ENCODE assay signal across 8 cellular contexts in the genomic region with DNA sequence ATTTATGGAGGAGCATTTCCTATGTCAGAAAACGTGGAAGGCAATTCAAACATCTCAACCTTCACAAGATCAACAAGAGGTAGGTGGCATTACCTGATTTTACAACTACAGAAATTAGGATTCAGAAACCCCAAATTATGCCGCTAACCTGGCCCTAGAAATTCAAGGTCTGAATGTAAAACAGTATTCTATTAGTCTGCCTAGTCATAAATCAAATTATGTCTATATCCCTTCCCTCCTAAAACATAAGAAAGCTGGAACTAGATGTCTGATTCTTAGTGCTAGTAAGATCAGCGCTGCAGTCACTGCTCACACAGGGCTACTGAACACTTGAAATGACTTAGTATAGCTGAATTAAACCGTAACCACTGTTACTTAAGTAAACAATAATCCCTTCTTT. TPM values are rescaled to one million over a fixed set of nuclear protein-coding genes. Genes with fewer than 3 reads are reported as not detected.
DNase-seq lines count a peak whose midpoint lies in the region; ATAC-seq and TF ChIP-seq lines count a peak whose summit lies in the region.

No MANE protein-coding gene starts in this region.

- H3K4me3 ChIP-seq in ACC112 (ENCODE audit: low read depth, low read length) = peak overlapping the region; percentile 95
- H3K4me3 ChIP-seq in HUES6 (ENCODE audit: low read depth, low read length) = peak overlapping the region; percentile 95
- H3K4me3 ChIP-seq in mammary epithelial cell (replicated peaks in 1 of 3; ENCODE audit: insufficient read depth in 1 of 3, low read depth in 2 of 3, low read length in 3 of 3) = peak overlapping the region; percentile 75 to 98 (median 97)
- H3K4me3 ChIP-seq in mucosa of descending colon = peak overlapping the region; percentile 74

- H3K4me1 ChIP-seq in ACC112 (ENCODE audit: control insufficient read depth, insufficient read depth, low read length, unreplicated experiment) = peaks cover 34% of the 10 kb centered on the region
- H3K4me1 ChIP-seq in HUES6 (ENCODE audit: control insufficient read depth, insufficient read depth, low read length) = peaks cover 14% of the 10 kb centered on the region; the same call in 1 of the 2 replicates
- H3K4me1 ChIP-seq in mammary epithelial cell (ENCODE audit: insufficient read depth, low read length) = peaks cover 4% of the 10 kb centered on the region
- H3K4me1 ChIP-seq in mucosa of descending colon (ENCODE audit: low read depth) = peaks cover 9% of the 10 kb centered on the region

- H2AFZ ChIP-seq in ACC112 (ENCODE audit: low read length, unreplicated experiment) = no peak overlapping the region
- H2AFZ ChIP-seq in mammary epithelial cell (ENCODE audit: low read depth, low read length) = no peak overlapping the region

- intact Hi-C loops in mammary epithelial cell (cut with micrococcal nuclease) (no loop called here), mucosa of descending colon (cut with DNase I, micrococcal nuclease) (no loop called here), head of caudate nucleus (cut with DNase I) (no loop called here)

- H3K9me3 ChIP-seq in HUES6 (ENCODE audit: control insufficient read depth, insufficient read depth, low read depth, low read length) (no peaks in the 10 kb centered on the region), mammary epithelial cell (replicated peaks; ENCODE audit: insufficient read depth, low read length) (no peaks in the 10 kb centered on the region), mucosa of descending colon (no peaks in the 10 kb centered on the region)

- peak overlapping the region; percentile 89 for H3K4me2 ChIP-seq in mammary epithelial cell (ENCODE audit: insufficient read depth, low read depth, low read length)

- H3K79me2 ChIP-seq in ACC112 (ENCODE audit: control insufficient read depth, insufficient read depth, low read length, unreplicated experiment) (peaks cover 65% of the 10 kb centered on the region), mammary epithelial cell (ENCODE audit: insufficient read depth, low read length) (peaks cover 65% of the 10 kb centered on the region)

- CTCF ChIA-PET in mammary epithelial cell (lab: Charles Lee; ENCODE audit: low non-redundant PET) = no interaction called here

- 20% methylated on average over 4 of the region's 4 CpGs for WGBS in mammary epithelial cell (ENCODE audit: low coverage, missing lambda C conversion rate)

- peak overlapping the region; percentile 100 for H3K9ac ChIP-seq in HUES6 (ENCODE audit: low read length)
- H3K9ac ChIP-seq in mammary epithelial cell (ENCODE audit: insufficient read depth, low read length) = peak overlapping the region; percentile 99

- ATAC-seq in mucosa of descending colon (no peak), GM18870 (IDR thresholded peaks at IDR 0.05; ENCODE audit: unreplicated experiment) (no peak)

- dilution Hi-C loops in mammary epithelial cell (cut with HindIII; ENCODE audit: low sequenced_read_pairs) = no loop called here

- DNase-seq in mammary epithelial cell = peak; percentile 7
- DNase-seq in mucosa of descending colon = no peak
- no peak for DNase-seq in cerebellum (ENCODE audit: low spot score)
- no peak for DNase-seq in head of caudate nucleus
- no peak for DNase-seq in NCI-H1694 treated with DMSO at 0.1 percent for 48 hours (lab: John Stamatoyannopoulos, UW)

- no peak for TF ChIP-seq CTCF in mammary epithelial cell (conservative IDR thresholded peaks at IDR 0.05 in 1 of 2, IDR thresholded peaks at IDR 0.05 in 1 of 2; ENCODE audit: extremely low read depth in 1 of 2, insufficient read depth in 1 of 2, low read depth in 1 of 2, low read length in 2 of 2)
- no peak for TF ChIP-seq CTCF in mucosa of descending colon (IDR thresholded peaks at IDR 0.05)

- no TSS peak for BruUV-seq in mammary epithelial cell (replicated peaks; lab: Mats Ljungman, UMichigan)

- H3K36me3 ChIP-seq in ACC112 (ENCODE audit: insufficient read depth, low read length) (peaks cover 5% of the 10 kb centered on the region; the same call in 1 of the 2 replicates), HUES6 (ENCODE audit: control insufficient read depth, insufficient read depth, low read length) (peaks cover 55% of the 10 kb centered on the region), mammary epithelial cell (ENCODE audit: insufficient read depth, low read length) (peaks cover 5% of the 10 kb centered on the region), mucosa of descending colon (ENCODE audit: low read depth) (no peaks in the 10 kb centered on the region)

- no peaks in the 10 kb centered on the region for H3K27me3 ChIP-seq in ACC112 (ENCODE audit: insufficient read depth, low read length)
- H3K27me3 ChIP-seq in HUES6 (ENCODE audit: control insufficient read depth, insufficient read depth, low read length) = no peaks in the 10 kb centered on the region
- no peaks in the 10 kb centered on the region for H3K27me3 ChIP-seq in mammary epithelial cell (ENCODE audit: insufficient read depth, low read length)

- no peak overlapping the region for H3K27ac ChIP-seq in ACC112 (ENCODE audit: low read depth, low read length)
- H3K27ac ChIP-seq in HUES6 (ENCODE audit: low read depth, low read length) = peak overlapping the region; percentile 96
- peak overlapping the region; percentile 96 for H3K27ac ChIP-seq in mammary epithelial cell (ENCODE audit: insufficient read depth, low read depth, low read length)

- in situ Hi-C loops in mammary epithelial cell (cut with MboI; ENCODE audit: low sequenced_read_pairs in 2 of 2) = no loop called here

- peaks cover 7% of the 10 kb centered on the region for H4K20me1 ChIP-seq in mammary epithelial cell (ENCODE audit: insufficient read depth, low read length)

RNA-seq across cellular contexts. Expression of a gene that starts 1.4 kb away (rescaled TPM):
- total RNA-seq in mammary epithelial cell (100 to 1,000 TPM in 1 of 2 donors, 10 to 100 TPM in 1; 96.5 to 102 TPM), mucosa of descending colon (100 to 1,000 TPM in 1 of 3 donors, 10 to 100 TPM in 2; 81.2 to 110 (median 92.1) TPM), cerebellum (84.5 TPM)
- 54.8 TPM for polyA plus RNA-seq in mammary epithelial cell
- 44.8 TPM for polyA minus RNA-seq in mammary epithelial cell

RNA-seq across cellular contexts. Expression of a gene that starts 33.8 kb away (rescaled TPM):
- 10 to 100 TPM; 44.8 to 96.2 TPM for total RNA-seq in mammary epithelial cell
- 28.4 TPM for polyA plus RNA-seq in mammary epithelial cell
- 32.6 TPM for polyA minus RNA-seq in mammary epithelial cell
- 10 to 100 TPM; 54.7 to 58.5 (median 55.3) TPM for total RNA-seq in mucosa of descending colon
- total RNA-seq in cerebellum = 30.8 TPM
